ENCODE assay signal across 21 cellular contexts in genomic region chr4:94583938-94584641, GRCh38.
DNase-seq lines count a peak whose midpoint lies in the region; ATAC-seq, FAIRE-seq and TF ChIP-seq lines count a peak whose summit lies in the region.
"Had no signal": no experiment of that assay in that cellular context is flagged by ENCODE, and none has a peak within 500 bp of the region (broad histone marks: within the 10 kb centered on the region; RNA-seq: fewer than 3 reads in every experiment).

No MANE protein-coding gene starts in this region.

- H3K4me3 ChIP-seq in left ventricle myocardium inferior (no peak overlapping the region), Peyer's patch (no peak overlapping the region), prostate gland (no peak overlapping the region)
- H3K4me3 ChIP-seq: heart left ventricle, tibial nerve had no signal

- no peak for TF ChIP-seq CTCF in left ventricle myocardium inferior (IDR thresholded peaks at IDR 0.05; ENCODE audit: borderline replicate concordance)
- no peak for TF ChIP-seq CTCF in Peyer's patch (IDR thresholded peaks at IDR 0.05)
- TF ChIP-seq CTCF in prostate gland (IDR thresholded peaks at IDR 0.05), result no peak

- ATAC-seq in Right ventricle myocardium inferior (no peak), HG03432 (IDR thresholded peaks at IDR 0.05; ENCODE audit: unreplicated experiment) (peak; percentile 85), GM19035 (IDR thresholded peaks at IDR 0.05; ENCODE audit: unreplicated experiment) (no peak)
- ATAC-seq: HCT116; stimulated activated naive B cell treated with anti-CD40 and anti-IgM and Interleukin-4, amounts not matched to agents 10 μg/mL and 1 μg/mL and 100 μg/mL, for 72 hours had no signal

- H3K27ac ChIP-seq in left ventricle myocardium inferior (replicated peaks) (peak overlapping the region; percentile 1), Peyer's patch (no peak overlapping the region), prostate gland (no peak overlapping the region)
- H3K27ac ChIP-seq: tibial nerve had no signal

- TF ChIP-seq POLR2A in Peyer's patch (IDR thresholded peaks at IDR 0.05), result no peak
- no peak for TF ChIP-seq POLR2A in prostate gland (IDR thresholded peaks at IDR 0.05)

- H3K4me1 ChIP-seq in left ventricle myocardium inferior (peaks cover 73% of the 10 kb centered on the region), Peyer's patch (no peaks in the 10 kb centered on the region), prostate gland (replicated peaks) (no peaks in the 10 kb centered on the region)

- 57% methylated on average over 3 of the region's 3 CpGs for WGBS in prostate gland

- H3K9me3 ChIP-seq in left ventricle myocardium inferior (replicated peaks) (no peaks in the 10 kb centered on the region), Peyer's patch (no peaks in the 10 kb centered on the region), prostate gland (no peaks in the 10 kb centered on the region)
- H3K9me3 ChIP-seq: heart left ventricle, tibial nerve had no signal

- intact Hi-C loops in left ventricle myocardium inferior (cut with micrococcal nuclease) (no loop called here), Right ventricle myocardium inferior (cut with DNase I) (no loop called here), prostate gland (cut with DNase I) (no loop called here)

- DNase-seq in left ventricle myocardium inferior (no peak), Right ventricle myocardium inferior (ENCODE audit: missing footprints) (no peak), Peyer's patch (no peak), prostate gland (ENCODE audit: low spot score) (no peak)
- no peak for DNase-seq in activated CD8-positive, alpha-beta memory T cell treated with anti-CD3 and anti-CD28 coated beads for 24 hours
- DNase-seq: activated naive CD4-positive, alpha-beta T cell treated with anti-CD3 and anti-CD28 coated beads for 36 hours; aorta; effector memory CD4-positive, alpha-beta T cell; heart left ventricle; NCI-H1417 treated with DMSO at 0.1 percent for 48 hours; NCI-H226; nephron progenitor cell; NK-92 treated with Interleukin-12 subunit alpha and Interleukin-12 subunit beta, amount 100 ng/mL, for 24 hours; stimulated activated naive B cell treated with anti-CD40 and anti-IgM and Interleukin-4, amounts not matched to agents 10 μg/mL and 1 μg/mL and 100 μg/mL, for 72 hours; T-helper 1 cell had no signal

- no peaks in the 10 kb centered on the region for H3K27me3 ChIP-seq in left ventricle myocardium inferior (ENCODE audit: low read depth)
- H3K27me3 ChIP-seq in Peyer's patch, result no peaks in the 10 kb centered on the region
- H3K27me3 ChIP-seq in prostate gland (replicated peaks; ENCODE audit: insufficient read depth), result no peaks in the 10 kb centered on the region
- H3K27me3 ChIP-seq: heart left ventricle, tibial nerve had no signal

- peak; percentile 80 for FAIRE-seq in islet of Langerhans (lab: Jason Lieb, UNC)
- FAIRE-seq: keratinocyte had no signal

- H3K36me3 ChIP-seq in left ventricle myocardium inferior, result peaks cover 64% of the 10 kb centered on the region
- H3K36me3 ChIP-seq in Peyer's patch, result peaks cover 0 to 29% (median 0%) of the 10 kb centered on the region in 3 donors
- H3K36me3 ChIP-seq in prostate gland, result no peaks in the 10 kb centered on the region
